Comparison of ENCODE assay signal across 10 cellular contexts in the genomic region with DNA sequence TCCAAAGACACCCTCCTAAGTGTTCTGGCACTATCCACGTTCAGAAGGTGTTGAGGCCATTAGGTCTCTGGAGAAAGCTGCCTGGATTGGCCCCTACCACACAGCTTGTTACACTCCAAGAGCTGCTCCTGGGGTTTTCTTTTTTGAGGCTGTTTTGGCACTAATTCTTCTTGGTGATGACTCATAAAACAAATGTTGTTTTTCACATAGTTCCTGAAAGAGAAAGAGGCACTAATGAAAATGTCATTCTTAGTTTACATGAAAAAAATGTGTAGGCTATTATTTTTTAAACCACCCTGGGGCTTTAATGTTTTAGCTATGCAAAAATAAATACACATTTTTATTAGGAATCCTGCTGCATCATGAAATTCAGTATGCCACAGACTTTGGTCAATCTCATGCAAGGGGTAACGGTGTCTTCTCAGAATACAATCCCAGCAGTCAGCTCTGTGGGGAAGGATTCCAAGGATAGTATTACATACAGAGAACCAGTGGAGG. TPM values are rescaled to one million over a fixed set of nuclear protein-coding genes. Genes with fewer than 3 reads are reported as not detected.
A peak's percentile ranks its signal among the peaks of the same experiment; 100 is the strongest.
DNase-seq lines count a peak whose midpoint lies in the region; ATAC-seq and TF ChIP-seq lines count a peak whose summit lies in the region.
"Had no signal": no experiment of that assay in that cellular context is flagged by ENCODE, and none has a peak within 500 bp of the region (broad histone marks: within the 10 kb centered on the region; RNA-seq: fewer than 3 reads in every experiment).

No MANE protein-coding gene starts in this region.

- peaks cover 19% of the 10 kb centered on the region for H3F3A ChIP-seq in SK-N-SH (replicated peaks; ENCODE audit: insufficient read depth)

- no peak overlapping the region for H3K4me3 Mint-ChIP-seq in stimulated activated naive CD8-positive, alpha-beta T cell treated with anti-CD3 and anti-CD28 coated beads, Interleukin-15, amount 100 ng/mL, for 72 hours
- H3K4me3 Mint-ChIP-seq: brain had no signal

- no peak for DNase-seq in stimulated activated naive CD8-positive, alpha-beta T cell treated with anti-CD3 and anti-CD28 coated beads, Interleukin-15, amount 100 ng/mL, for 72 hours
- DNase-seq in stimulated activated naive CD8-positive, alpha-beta T cell treated with anti-CD3 and anti-CD28 coated beads, Interleukin-15, Interleukin-2, amounts not matched to agents 100 U/mL and 50 U/mL, for 24 hours = no peak
- no peak for DNase-seq in SK-N-SH
- peak; percentile 66 for DNase-seq in foreskin melanocyte
- no peak for DNase-seq in aorta
- no peak for DNase-seq in activated CD4-positive, CD25-positive, alpha-beta regulatory T cell (lab: John Stamatoyannopoulos, UW)
- DNase-seq: activated CD4-positive, alpha-beta T cell treated with anti-CD3 and anti-CD28 coated beads, Interleukin-2, amount 50 U/mL, for 4 hours had no signal

- H3K4me3 ChIP-seq in SK-N-SH (ENCODE audit: low read depth in 2 of 2, low read length in 1 of 2) (no peak overlapping the region), aorta (ENCODE audit: low read length in 2 of 2) (no peak overlapping the region)

- POLR2A ChIA-PET in SK-N-SH (lab: Yijun Ruan, JAX) = no interaction called here

- H3K27me3 ChIP-seq in SK-N-SH (ENCODE audit: insufficient read depth) (no peaks in the 10 kb centered on the region), aorta (ENCODE audit: control insufficient read depth in 1 of 2, insufficient read depth in 2 of 2, low read length in 1 of 2) (no peaks in the 10 kb centered on the region)

- H4K20me1 ChIP-seq in SK-N-SH (ENCODE audit: insufficient read depth) = no peaks in the 10 kb centered on the region

- H3K9me3 ChIP-seq in SK-N-SH (no peaks in the 10 kb centered on the region), aorta (ENCODE audit: control insufficient read depth, low read length) (no peaks in the 10 kb centered on the region)

- CTCF ChIA-PET in SK-N-SH (lab: Yijun Ruan, JAX) = interaction anchor here (0.8 to 2.3 kb wide), 4 partner anchors 10 to 73 kb away, joined by 3 to 17 read pairs (median 8); no protein-coding TSS in a partner anchor

- peak; percentile 62 for ATAC-seq in stimulated activated naive CD8-positive, alpha-beta T cell treated with anti-CD3 and anti-CD28 coated beads, Interleukin-15, amount 100 ng/mL, for 72 hours
- no peak for ATAC-seq in stimulated activated naive CD8-positive, alpha-beta T cell treated with anti-CD3 and anti-CD28 coated beads, Interleukin-15, Interleukin-2, amounts not matched to agents 100 U/mL and 50 U/mL, for 24 hours
- peak; percentile 68 for ATAC-seq in aorta (ENCODE audit: low FRiP score)
- no peak for ATAC-seq in HG02970 (IDR thresholded peaks at IDR 0.05; ENCODE audit: low FRiP score, unreplicated experiment)
- ATAC-seq in HG02759 (IDR thresholded peaks at IDR 0.05; ENCODE audit: unreplicated experiment) = no peak

- no peaks in the 10 kb centered on the region for H3K27me3 Mint-ChIP-seq in stimulated activated naive CD8-positive, alpha-beta T cell treated with anti-CD3 and anti-CD28 coated beads, Interleukin-15, amount 100 ng/mL, for 72 hours
- H3K27me3 Mint-ChIP-seq: brain had no signal

- intact Hi-C loops in aorta (cut with DNase I) = loop anchor here in 1 of 2 donors (5.0 kb wide), 1 partner anchor 841 kb away; no protein-coding TSS in a partner anchor

- H3K36me3 ChIP-seq in SK-N-SH (replicated peaks in 1 of 2; ENCODE audit: control insufficient read depth in 1 of 2, insufficient read depth in 2 of 2, low read length in 1 of 2) = peaks cover 21 to 38% of the 10 kb centered on the region in 2 experiments
- H3K36me3 ChIP-seq in aorta (ENCODE audit: control insufficient read depth in 1 of 2, insufficient read depth in 2 of 2, low read length in 1 of 2) = no peaks in the 10 kb centered on the region

- no peaks in the 10 kb centered on the region for H3K9me3 Mint-ChIP-seq in stimulated activated naive CD8-positive, alpha-beta T cell treated with anti-CD3 and anti-CD28 coated beads, Interleukin-15, amount 100 ng/mL, for 72 hours
- H3K9me3 Mint-ChIP-seq: brain had no signal

- H3K4me1 ChIP-seq in SK-N-SH (ENCODE audit: control insufficient read depth in 1 of 2, insufficient read depth in 2 of 2, low read depth in 1 of 2, low read length in 1 of 2) = 0 out of 4 replicates have a peak, but pooled peaks cover 0 to 8% of the 10 kb centered on the region in 2 experiments
- peaks cover 0 to 3% of the 10 kb centered on the region in 2 donors for H3K4me1 ChIP-seq in aorta (ENCODE audit: control insufficient read depth in 1 of 2, insufficient read depth in 2 of 2, low read length in 2 of 2)

- TF ChIP-seq EP300 in SK-N-SH (IDR thresholded peaks at IDR 0.05; ENCODE audit: borderline replicate concordance in 1 of 2, low read depth in 1 of 2, low read length in 1 of 2) = no peak

- TF ChIP-seq CTCF in SK-N-SH (IDR thresholded peaks at IDR 0.05) = no peak

- WGBS in SK-N-SH (ENCODE audit: low lambda C conversion rate) = 75% methylated on average over 2 of the region's 2 CpGs
- 5 to 8% methylated on average over 2 of the region's 2 CpGs for WGBS in aorta, 2 donors

- no peaks in the 10 kb centered on the region for H3K9me2 ChIP-seq in SK-N-SH

- H2AFZ ChIP-seq in SK-N-SH (ENCODE audit: low read depth) = no peak overlapping the region

- no peak overlapping the region for H3K27ac Mint-ChIP-seq in stimulated activated naive CD8-positive, alpha-beta T cell treated with anti-CD3 and anti-CD28 coated beads, Interleukin-15, amount 100 ng/mL, for 72 hours
- H3K27ac Mint-ChIP-seq: brain had no signal

- H3K79me2 ChIP-seq in SK-N-SH (ENCODE audit: insufficient read depth) = no peaks in the 10 kb centered on the region

- peak overlapping the region in 1 of 2 experiments; percentile 63; a peak in 2 of 4 replicates for H3K27ac ChIP-seq in SK-N-SH (ENCODE audit: low read depth in 2 of 2, low read length in 1 of 2)
- H3K27ac ChIP-seq in aorta (ENCODE audit: low read depth in 1 of 2, low read length in 2 of 2) = peak overlapping the region in 1 of 2 donors; percentile 68

- no peak for TF ChIP-seq RAD21 in SK-N-SH (IDR thresholded peaks at IDR 0.05; ENCODE audit: low read length)

- no peak overlapping the region for H3K9ac ChIP-seq in SK-N-SH

- 0 out of 2 replicates have a peak overlapping the region, but pooled peaks have one; percentile 45 for H3K4me2 ChIP-seq in SK-N-SH

- H3K4me1 Mint-ChIP-seq in stimulated activated naive CD8-positive, alpha-beta T cell treated with anti-CD3 and anti-CD28 coated beads, Interleukin-15, amount 100 ng/mL, for 72 hours = peaks cover 2% of the 10 kb centered on the region
- H3K4me1 Mint-ChIP-seq: brain had no signal

TF ChIP-seq in SK-N-SH, 30 proteins besides CTCF, POLR2A, EP300 and RAD21:
- TF ChIP-seq, protein P1, sequence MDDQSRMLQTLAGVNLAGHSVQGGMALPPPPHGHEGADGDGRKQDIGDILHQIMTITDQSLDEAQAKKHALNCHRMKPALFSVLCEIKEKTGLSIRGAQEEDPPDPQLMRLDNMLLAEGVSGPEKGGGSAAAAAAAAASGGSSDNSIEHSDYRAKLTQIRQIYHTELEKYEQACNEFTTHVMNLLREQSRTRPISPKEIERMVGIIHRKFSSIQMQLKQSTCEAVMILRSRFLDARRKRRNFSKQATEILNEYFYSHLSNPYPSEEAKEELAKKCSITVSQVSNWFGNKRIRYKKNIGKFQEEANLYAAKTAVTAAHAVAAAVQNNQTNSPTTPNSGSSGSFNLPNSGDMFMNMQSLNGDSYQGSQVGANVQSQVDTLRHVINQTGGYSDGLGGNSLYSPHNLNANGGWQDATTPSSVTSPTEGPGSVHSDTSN (IDR thresholded peaks at IDR 0.05) = peak; percentile 33; the same call in 1 of the 2 replicates
- TF ChIP-seq JUND (IDR thresholded peaks at IDR 0.05) (peak; percentile 68), RXRA (IDR thresholded peaks at IDR 0.05; ENCODE audit: borderline replicate concordance, low read depth) (no peak), RCOR1 (IDR thresholded peaks at IDR 0.05; ENCODE audit: low read length) (no peak), NFIC (IDR thresholded peaks at IDR 0.05; ENCODE audit: borderline replicate concordance) (peak; percentile 47; the same call in 1 of the 2 replicates), FOSL2 (IDR thresholded peaks at IDR 0.05; ENCODE audit: borderline replicate concordance, low read depth) (peak; percentile 63)
- TF ChIP-seq, protein P2, sequence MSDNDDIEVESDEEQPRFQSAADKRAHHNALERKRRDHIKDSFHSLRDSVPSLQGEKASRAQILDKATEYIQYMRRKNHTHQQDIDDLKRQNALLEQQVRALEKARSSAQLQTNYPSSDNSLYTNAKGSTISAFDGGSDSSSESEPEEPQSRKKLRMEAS (IDR thresholded peaks at IDR 0.05; ENCODE audit: low read depth) = no peak
TF ChIP-seq in SK-N-SH: peak in this region for 4.

RNA-seq across cellular contexts. Expression of a gene that starts 38.1 kb away (rescaled TPM):
- polyA plus RNA-seq in SK-N-SH (2012; rRNA removed) = 16.3 and 22.4 TPM in 2 replicates
- polyA plus RNA-seq in SK-N-SH (2012; cell fraction: cytosol; rRNA removed) = 26.6 and 37.5 TPM in 2 replicates
- polyA plus RNA-seq in SK-N-SH (2012; cell fraction: nucleus; rRNA removed) = 7.1 and 15.6 TPM in 2 replicates
- 10 to 100 TPM; 21.3 to 21.7 TPM for total RNA-seq in aorta
- 10 to 100 TPM; 20.1 to 28.5 TPM for polyA plus RNA-seq in aorta

Comparison
In these comparisons a context has a peak if more than half of its experiments do, and no peak if none do; other contexts are left out.
1. ATAC-seq: peak in stimulated activated naive CD8-positive, alpha-beta T cell treated with anti-CD3 and anti-CD28 coated beads, Interleukin-15, amount 100 ng/mL, for 72 hours (single experiment) and aorta (single experiment); none in stimulated activated naive CD8-positive, alpha-beta T cell treated with anti-CD3 and anti-CD28 coated beads, Interleukin-15, Interleukin-2, amounts not matched to agents 100 U/mL and 50 U/mL, for 24 hours (single experiment), HG02970 (single experiment) and HG02759 (single experiment).